ENCODE assay signal across 19 cellular contexts in the genomic region with DNA sequence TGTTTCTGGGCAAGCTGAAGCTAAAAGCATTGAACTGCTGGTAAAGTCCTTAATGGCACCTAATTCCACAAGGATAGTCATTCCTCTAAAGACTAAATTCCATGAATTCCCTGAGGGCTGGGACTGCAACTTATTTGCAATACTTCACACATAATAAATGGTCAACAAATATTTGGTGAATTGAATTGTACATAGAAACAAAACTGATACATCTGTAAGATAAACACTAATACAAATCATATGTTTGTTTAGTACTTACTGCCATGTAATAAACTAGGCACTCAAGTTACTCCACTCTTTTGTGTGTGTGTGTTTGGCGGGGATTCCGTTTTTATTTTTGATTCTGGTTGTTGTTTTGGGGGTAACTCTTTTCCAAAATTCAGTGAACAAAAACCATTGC.
"Had no signal": no experiment of that assay in that cellular context is flagged by ENCODE, and none has a peak within 500 bp of the region (broad histone marks: within the 10 kb centered on the region; RNA-seq: fewer than 3 reads in every experiment).

No MANE protein-coding gene starts in this region.

- H3K4me1 ChIP-seq: esophagus muscularis mucosa, heart right ventricle, right atrium auricular region, thyroid gland had no signal

- ATAC-seq: activated CD8-positive, alpha-beta memory T cell treated with anti-CD3 and anti-CD28 coated beads, Interleukin-2, amount 10 ng/mL, durations not matched to agents 7 days and 5 days; heart right ventricle; left ventricle myocardium superior had no signal

- H3K9me3 ChIP-seq: esophagus muscularis mucosa, thyroid gland had no signal

- H3K27ac ChIP-seq: cardiac muscle cell, esophagus muscularis mucosa, heart right ventricle, right atrium auricular region, thyroid gland had no signal

- H3K36me3 ChIP-seq: cardiac muscle cell, esophagus muscularis mucosa, heart right ventricle, right atrium auricular region, thyroid gland had no signal

- H3K4me3 ChIP-seq: cardiac muscle cell, esophagus muscularis mucosa, heart right ventricle, right atrium auricular region, thyroid gland had no signal

- H3K27me3 ChIP-seq: cardiac muscle cell, right atrium auricular region, thyroid gland had no signal

- FAIRE-seq: endothelial cell of umbilical vein had no signal

- DNase-seq: activated B cell treated with CpG ODN at 0.5 μM for 24 hours; activated CD4-positive, alpha-beta memory T cell treated with anti-CD3 and anti-CD28 coated beads, Interleukin-2, amount 10 ng/mL, durations not matched to agents 7 days and 5 days; activated CD4-positive, alpha-beta T cell treated with anti-CD3 and anti-CD28 coated beads for 48 hours; activated CD8-positive, alpha-beta memory T cell treated with anti-CD3 and anti-CD28 coated beads, Interleukin-2, amount 10 ng/mL, durations not matched to agents 7 days and 5 days; activated naive CD4-positive, alpha-beta T cell; activated naive CD8-positive, alpha-beta T cell treated with anti-CD3 and anti-CD28 coated beads for 36 hours; amniotic stem cell; effector memory CD4-positive, alpha-beta T cell; heart right ventricle; immature natural killer cell; kidney glomerular epithelial cell; left ventricle myocardium superior; stimulated activated CD4-positive, alpha-beta T cell treated with anti-CD3 and anti-CD28 coated beads, Interleukin-2, amount 100 ng/mL, for 24 hours; stimulated activated naive CD4-positive, alpha-beta T cell treated with Interleukin-2 at 50 U/mL for 16 hours; thyroid gland had no signal
